ENCODE assay signal across 8 cellular contexts in the genomic region with DNA sequence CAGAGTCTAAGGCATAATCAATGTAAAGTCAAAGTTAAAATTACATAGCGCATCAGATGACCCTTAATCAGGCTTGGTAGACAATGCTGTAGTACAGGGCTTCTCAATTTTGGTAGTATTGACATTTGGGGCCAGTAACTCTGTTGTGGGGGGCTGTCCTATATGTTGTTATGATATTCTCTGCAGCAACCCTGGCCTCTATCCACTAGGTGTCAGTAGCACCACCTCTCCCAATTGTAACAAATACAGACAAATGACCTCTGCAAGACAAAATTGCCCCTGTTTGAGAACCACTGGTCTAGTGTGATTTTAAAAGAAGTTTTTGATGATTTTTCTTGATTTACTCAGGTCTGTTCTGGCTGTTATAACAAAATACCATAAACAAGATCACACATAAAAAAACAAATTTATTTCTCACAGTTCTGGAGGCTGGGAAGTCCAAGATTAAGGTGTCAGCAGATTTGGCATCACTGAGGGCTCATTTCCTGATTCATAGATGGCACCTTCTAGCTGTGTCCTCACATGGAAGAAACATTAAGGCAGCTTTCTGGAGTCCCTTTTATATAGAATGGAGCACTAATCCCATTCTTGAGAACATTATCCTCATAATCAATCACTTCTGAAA. TPM values are rescaled to one million over a fixed set of nuclear protein-coding genes. Genes with fewer than 3 reads are reported as not detected.
DNase-seq lines count a peak whose midpoint lies in the region; ATAC-seq and TF ChIP-seq lines count a peak whose summit lies in the region.

No MANE protein-coding gene starts in this region.

- H3K79me2 ChIP-seq in smooth muscle cell (ENCODE audit: low read depth): no peaks in the 10 kb centered on the region

- 96% methylated on average over 1 of the region's 1 CpG for WGBS in smooth muscle cell (ENCODE audit: low lambda C conversion rate)

- no peaks in the 10 kb centered on the region for H3K27me3 ChIP-seq in smooth muscle cell (ENCODE audit: low read depth)

- ATAC-seq in GM18868 (IDR thresholded peaks at IDR 0.05; ENCODE audit: unreplicated experiment) (peak; percentile 92), HG02981 (IDR thresholded peaks at IDR 0.05; ENCODE audit: unreplicated experiment) (peak; percentile 97), left cardiac atrium (peak; percentile 50 to 64)

- no peaks in the 10 kb centered on the region for H4K20me1 ChIP-seq in smooth muscle cell (ENCODE audit: low read depth)

- H3K9ac ChIP-seq in smooth muscle cell (ENCODE audit: low read depth): no peak overlapping the region

- H3K36me3 ChIP-seq in smooth muscle cell (ENCODE audit: low read depth): no peaks in the 10 kb centered on the region

- H3K9me3 ChIP-seq in smooth muscle cell (replicated peaks; ENCODE audit: low read depth): no peaks in the 10 kb centered on the region

- no peak overlapping the region for H3K27ac ChIP-seq in smooth muscle cell (ENCODE audit: low read depth)

- H3K4me1 ChIP-seq in smooth muscle cell (ENCODE audit: low read depth): no peaks in the 10 kb centered on the region

- H3K4me2 ChIP-seq in smooth muscle cell: no peak overlapping the region

- H3K4me3 ChIP-seq in smooth muscle cell: no peak overlapping the region

- DNase-seq in D341Med (ENCODE audit: low spot score) (peak; percentile 57), NCI-H2081 treated with DMSO at 0.1 percent for 48 hours (lab: John Stamatoyannopoulos, UW) (peak; percentile 22), left cardiac atrium (no peak), smooth muscle cell (lab: John Stamatoyannopoulos, UW; ENCODE audit: unreplicated experiment) (no peak)
- peak; percentile 23 to 24 for DNase-seq in activated T-cell treated with anti-CD3 and anti-CD28 coated beads, Interleukin-2, amount 50 U/mL, for 48 hours
- no peak for DNase-seq in activated CD4-positive, CD25-positive, alpha-beta regulatory T cell treated with anti-CD3 and anti-CD28 coated beads, Interleukin-2, amount 50 U/mL, for 72 hours

- no peaks in the 10 kb centered on the region for H3F3A ChIP-seq in smooth muscle cell (ENCODE audit: low read depth)

- peak; percentile 55 for TF ChIP-seq CTCF in smooth muscle cell (IDR thresholded peaks at IDR 0.05; ENCODE audit: borderline replicate concordance, insufficient read depth, poor library complexity, severe bottlenecking)

- no peak overlapping the region for H2AFZ ChIP-seq in smooth muscle cell (ENCODE audit: low read depth)

- intact Hi-C loops in left cardiac atrium (cut with DNase I): no loop called here

RNA-seq across cellular contexts. Expression of gene SLC9A9, which starts 37.6 kb away (rescaled TPM):
- total RNA-seq in left cardiac atrium (10 to 100 TPM in 1 of 2 donors, 1 to 10 TPM in 1; 7.9 to 17.0 TPM), smooth muscle cell (6.2 and 8.9 TPM in 2 replicates)
- polyA plus RNA-seq in smooth muscle cell: 4.0 and 5.2 TPM in 2 replicates

Comparison
In these comparisons a context has a peak if more than half of its experiments do, and no peak if none do; other contexts are left out.
1. DNase-seq: peak in D341Med (single experiment), NCI-H2081 treated with DMSO at 0.1 percent for 48 hours (single experiment) and activated T-cell treated with anti-CD3 and anti-CD28 coated beads, Interleukin-2, amount 50 U/mL, for 48 hours (2 of 2); none in left cardiac atrium (single experiment), smooth muscle cell (single experiment) and activated CD4-positive, CD25-positive, alpha-beta regulatory T cell treated with anti-CD3 and anti-CD28 coated beads, Interleukin-2, amount 50 U/mL, for 72 hours (single experiment).
2. Peak in every context shown above with its lines, with median percentiles within 50 percentile points of each other: ATAC-seq.